ENCODE assay signal across 17 cellular contexts in the genomic region with DNA sequence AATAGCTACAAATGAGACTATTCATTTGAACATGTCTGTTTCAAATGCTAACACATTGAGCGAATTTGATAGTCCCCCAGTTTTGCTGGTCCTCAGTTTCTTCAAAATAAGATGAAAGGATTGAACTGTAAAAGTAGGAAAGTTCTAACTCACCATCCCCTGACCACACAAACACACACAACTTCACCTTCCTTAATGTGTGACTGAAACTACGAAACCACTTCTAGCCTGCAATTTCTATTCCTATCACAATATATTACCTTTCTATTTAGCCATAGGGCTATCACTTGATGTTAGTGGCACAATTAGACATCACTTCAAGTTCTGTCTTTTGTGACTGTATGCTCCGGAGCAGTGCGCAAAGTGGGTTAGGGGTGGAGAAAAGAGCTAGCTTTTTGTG. TPM values are rescaled to one million over a fixed set of nuclear protein-coding genes. Genes with fewer than 3 reads are reported as not detected.
"Had no signal": no experiment of that assay in that cellular context is flagged by ENCODE, and none has a peak within 500 bp of the region (broad histone marks: within the 10 kb centered on the region; RNA-seq: fewer than 3 reads in every experiment).

No MANE protein-coding gene starts in this region.

- H3K27me3 ChIP-seq: colonic mucosa, pancreas, sigmoid colon, spleen, transverse colon had no signal

- H3K4me3 ChIP-seq: colonic mucosa, pancreas, sigmoid colon, spleen, transverse colon had no signal

- ATAC-seq: esophagus mucosa, pancreas had no signal

- H3K36me3 ChIP-seq: colonic mucosa, pancreas, sigmoid colon, transverse colon had no signal

- H3K27ac Mint-ChIP-seq: brain had no signal

- FAIRE-seq: endometrium, islet of Langerhans, pancreas had no signal

- H3K4me1 Mint-ChIP-seq: brain had no signal

- H3K27ac ChIP-seq: colonic mucosa, pancreas, sigmoid colon, transverse colon had no signal

- H3K9me3 ChIP-seq: colonic mucosa, pancreas, sigmoid colon, spleen, transverse colon had no signal

- H3K9me3 Mint-ChIP-seq: brain had no signal

- DNase-seq: activated CD4-positive, alpha-beta T cell treated with anti-CD3 and anti-CD28 coated beads for 1 hour; activated CD8-positive, alpha-beta memory T cell treated with anti-CD3 and anti-CD28 coated beads, Interleukin-2, amount 50 U/mL, for 48 hours; activated naive CD4-positive, alpha-beta T cell treated with Interleukin-2 at 50 U/mL for 16 hours; central memory CD4-positive, alpha-beta T cell; colonic mucosa; pancreas; sigmoid colon; spleen; stimulated activated CD4-positive, alpha-beta T cell treated with anti-CD3 and anti-CD28 coated beads, Interleukin-1b, Interleukin-23, amount 100 ng/mL, for 48 hours; T-helper 9 cell; transverse colon had no signal

- H3K36me3 Mint-ChIP-seq: brain had no signal

- H3K4me3 Mint-ChIP-seq: brain had no signal

- H3K4me1 ChIP-seq: colonic mucosa, pancreas, sigmoid colon, transverse colon had no signal

RNA-seq across cellular contexts. Expression of gene BTLA, which starts 14.9 kb away (rescaled TPM):
- total RNA-seq: lung microvascular endothelial cell, sigmoid colon, SK-MEL-5 had no signal
